23 cellular contexts compared by ENCODE assay signal in genomic region chr2:10581990-10582389, GRCh38.
DNase-seq lines count a peak whose midpoint lies in the region; ATAC-seq and TF ChIP-seq lines count a peak whose summit lies in the region.
"Had no signal": no experiment of that assay in that cellular context is flagged by ENCODE, and none has a peak within 500 bp of the region (broad histone marks: within the 10 kb centered on the region; RNA-seq: fewer than 3 reads in every experiment).

No MANE protein-coding gene starts in this region.

- no peak overlapping the region for H2AFZ ChIP-seq in IMR-90 (replicated peaks; ENCODE audit: low read length, poor library complexity)

- H2BK5ac ChIP-seq in IMR-90 (ENCODE audit: low read depth, low read length, poor library complexity, severe bottlenecking), result no peak overlapping the region

- TF ChIP-seq CTCF in IMR-90 (conservative IDR thresholded peaks at IDR 0.05; ENCODE audit: low read depth, low read length), result no peak
- no peak for TF ChIP-seq CTCF in WTC11 (IDR thresholded peaks at IDR 0.05)
- TF ChIP-seq CTCF in nephron (IDR thresholded peaks at IDR 0.05; ENCODE audit: unreplicated experiment in 3 of 3), result no peak

- no peak overlapping the region for H3K9ac ChIP-seq in IMR-90 (ENCODE audit: low read depth, low read length)
- H3K9ac ChIP-seq: BLaER1 had no signal

- H2BK15ac ChIP-seq in IMR-90 (ENCODE audit: low read depth, low read length), result no peak overlapping the region

- peaks cover 12% of the 10 kb centered on the region; the same call in 1 of the 2 replicates for H4K20me1 ChIP-seq in IMR-90 (ENCODE audit: insufficient read depth, low read length)
- H4K20me1 ChIP-seq: BLaER1 had no signal

- H3K4me1 ChIP-seq in IMR-90 (ENCODE audit: control insufficient read depth, insufficient read depth, low read length), result peaks cover 11% of the 10 kb centered on the region
- H3K4me1 ChIP-seq: BE2C had no signal

- no peak for TF ChIP-seq POLR2A in IMR-90 (IDR thresholded peaks at IDR 0.05; ENCODE audit: low read depth, low read length)

- no peak overlapping the region for H3K14ac ChIP-seq in IMR-90 (replicated peaks; ENCODE audit: low read depth, low read length)

- no peak overlapping the region for H3K4me3 Mint-ChIP-seq in WTC11
- no peak overlapping the region for H3K4me3 Mint-ChIP-seq in nephron
- H3K4me3 Mint-ChIP-seq: CD14-positive monocyte; CD4-positive, alpha-beta memory T cell; CD4-positive, CD25-positive, alpha-beta regulatory T cell; CD8-positive, alpha-beta memory T cell had no signal

- dilution Hi-C loops in IMR-90 (cut with HindIII; ENCODE audit: low sequenced_read_pairs, unreplicated experiment), result no loop called here

- DNase-seq in IMR-90 (peak; percentile 23), WTC11 (ENCODE audit: low spot score) (no peak), NAMALWA (ENCODE audit: low spot score) (no peak), activated gamma-delta T cell treated with Interleukin-2 at 50 U/mL for 16 hours (no peak)
- DNase-seq: 8988T; ACHN; BE2C; C1 segment of cervical spinal cord; CD4-positive, alpha-beta memory T cell; CD4-positive, CD25-positive, alpha-beta regulatory T cell; CD8-positive, alpha-beta memory T cell; COR-L47; DMS 273 treated with DMSO at 0.1 percent for 48 hours; DMS153; DMS53; DMS79; DND-41; EL; GDM1 had no signal

- intact Hi-C loops in IMR-90 (cut with micrococcal nuclease), result no loop called here

- POLR2A ChIA-PET in IMR-90 (lab: Charles Lee; ENCODE audit: unreplicated experiment) (no interaction called here), WTC11 (lab: Charles Lee) (no interaction called here)

- no peak overlapping the region for H4K5ac ChIP-seq in IMR-90 (ENCODE audit: low read depth, low read length)

- CTCF ChIA-PET in IMR-90 (lab: Yijun Ruan, JAX) (no interaction called here), WTC11 (lab: Charles Lee) (interaction anchor here (1.2 kb wide), 1 partner anchor 62 kb away, joined by 3 read pairs; no protein-coding TSS in a partner anchor)

- peaks cover 8% of the 10 kb centered on the region for H3K36me3 ChIP-seq in IMR-90 (ENCODE audit: control insufficient read depth, insufficient read depth, low read length)

- H3K27ac ChIP-seq in IMR-90 (ENCODE audit: insufficient read depth, low read length), result no peak overlapping the region
- H3K27ac ChIP-seq: BLaER1 had no signal

- in situ Hi-C loops in IMR-90 (cut with MboI; ENCODE audit: low sequenced_read_pairs), result no loop called here

- peaks cover 5 to 23% of the 10 kb centered on the region in 2 experiments; a peak in 3 of 4 replicates for H3K79me1 ChIP-seq in IMR-90 (ENCODE audit: low read depth in 1 of 2, low read length in 2 of 2)

- H2AK9ac ChIP-seq in IMR-90 (replicated peaks; ENCODE audit: low read depth, low read length, poor library complexity), result no peak overlapping the region

- H3K36me3 Mint-ChIP-seq in WTC11 (peaks cover 7% of the 10 kb centered on the region), nephron (ENCODE audit: low read depth) (peaks cover 29% of the 10 kb centered on the region)

- H2BK20ac ChIP-seq in IMR-90 (ENCODE audit: low read depth, low read length), result no peak overlapping the region

- ATAC-seq in IMR-90 (ENCODE audit: low read depth) (0 out of 2 replicates have a peak, but pooled peaks have one; percentile 6), WTC11 (no peak)
- ATAC-seq: GM12878 had no signal

- H3K9me3 Mint-ChIP-seq in WTC11 (no peaks in the 10 kb centered on the region), nephron (no peaks in the 10 kb centered on the region)
- H3K9me3 Mint-ChIP-seq: CD4-positive, alpha-beta memory T cell; CD4-positive, CD25-positive, alpha-beta regulatory T cell; CD8-positive, alpha-beta memory T cell had no signal

- no TSS peak for BruUV-seq in IMR-90 (replicated peaks; lab: Mats Ljungman, UMichigan)

- no peak overlapping the region for H2BK120ac ChIP-seq in IMR-90 (ENCODE audit: low read depth, low read length)

- no peak overlapping the region for H3K56ac ChIP-seq in IMR-90 (ENCODE audit: extremely low read depth, insufficient read depth, low read length)

- H3K23ac ChIP-seq in IMR-90 (ENCODE audit: low read depth, low read length), result no peak overlapping the region

- peaks cover 24% of the 10 kb centered on the region for H3K4me1 Mint-ChIP-seq in WTC11
- H3K4me1 Mint-ChIP-seq in nephron, result peaks cover 67% of the 10 kb centered on the region
- H3K4me1 Mint-ChIP-seq: CD8-positive, alpha-beta memory T cell had no signal

- H3K4ac ChIP-seq in IMR-90 (ENCODE audit: low read depth, low read length), result 0 out of 2 replicates have a peak overlapping the region, but pooled peaks have one; percentile 3

- no peak overlapping the region for H3K4me2 ChIP-seq in IMR-90 (ENCODE audit: low read depth, low read length)

- no peak overlapping the region for H2AK5ac ChIP-seq in IMR-90 (ENCODE audit: low read depth, low read length)

- no peak overlapping the region for H4K91ac ChIP-seq in IMR-90 (ENCODE audit: insufficient read depth, low read depth, low read length)

- H3K9me1 ChIP-seq in IMR-90 (ENCODE audit: insufficient read depth, low read length), result peaks cover 19% of the 10 kb centered on the region

- no peak overlapping the region for H3K4me3 ChIP-seq in IMR-90 (ENCODE audit: insufficient read depth, low read depth, low read length)
- H3K4me3 ChIP-seq: BLaER1, GM12878 had no signal

- no peaks in the 10 kb centered on the region for H3K27me3 ChIP-seq in IMR-90 (ENCODE audit: control insufficient read depth, insufficient read depth, low read length)
- H3K27me3 ChIP-seq: BE2C, BLaER1 had no signal

- H3K27ac Mint-ChIP-seq in WTC11 (peak overlapping the region; percentile 19; the same call in 1 of the 2 replicates), nephron (peak overlapping the region; percentile 29 to 97 (median 30))

- H3K27me3 Mint-ChIP-seq in WTC11 (ENCODE audit: low read depth) (no peaks in the 10 kb centered on the region), nephron (ENCODE audit: low read depth) (no peaks in the 10 kb centered on the region)
- H3K27me3 Mint-ChIP-seq: CD4-positive, alpha-beta memory T cell; CD8-positive, alpha-beta memory T cell had no signal

- H3K18ac ChIP-seq in IMR-90 (ENCODE audit: low read depth, low read length), result no peak overlapping the region

- WGBS in IMR-90 (ENCODE audit: extremely low coverage in 2 of 2, insufficient read length in 1 of 2), 2 experiments, result no CpG with 5 or more reads among the region's 3 CpGs

- no peak overlapping the region for H4K8ac ChIP-seq in IMR-90 (ENCODE audit: low read depth in 2 of 2, low read length in 2 of 2)

- no peak for TF ChIP-seq RAD21 in IMR-90 (IDR thresholded peaks at IDR 0.05; ENCODE audit: low read length)

- H3K9me3 ChIP-seq in IMR-90 (ENCODE audit: control insufficient read depth, insufficient read depth, low read length), result no peaks in the 10 kb centered on the region
- H3K9me3 ChIP-seq: BE2C, BLaER1 had no signal

TF ChIP-seq in IMR-90, 13 proteins besides CTCF, POLR2A, EP300 and RAD21:
- no peak for TF ChIP-seq CHD1 (IDR thresholded peaks at IDR 0.05; ENCODE audit: low read depth, low read length)
- TF ChIP-seq SMC3 (IDR thresholded peaks at IDR 0.05; ENCODE audit: low read depth, low read length), result no peak
- no peak for TF ChIP-seq RFX5 (IDR thresholded peaks at IDR 0.05; ENCODE audit: low read depth, low read length)

TF ChIP-seq in WTC11, 78 proteins besides CTCF, POLR2A, EP300 and RAD21 (continues in another document):
- no peak for TF ChIP-seq NR1H2 (CRISPR knock-in tag; IDR thresholded peaks at IDR 0.05)
- TF ChIP-seq ZNF532 (CRISPR knock-in tag; IDR thresholded peaks at IDR 0.05; ENCODE audit: borderline replicate concordance), result no peak
- no peak for TF ChIP-seq ZNF425 (CRISPR knock-in tag; conservative IDR thresholded peaks at IDR 0.05)
- TF ChIP-seq NFATC4 (CRISPR knock-in tag; IDR thresholded peaks at IDR 0.05), result no peak
